ENCODE assay signal across 8 cellular contexts in the genomic region with DNA sequence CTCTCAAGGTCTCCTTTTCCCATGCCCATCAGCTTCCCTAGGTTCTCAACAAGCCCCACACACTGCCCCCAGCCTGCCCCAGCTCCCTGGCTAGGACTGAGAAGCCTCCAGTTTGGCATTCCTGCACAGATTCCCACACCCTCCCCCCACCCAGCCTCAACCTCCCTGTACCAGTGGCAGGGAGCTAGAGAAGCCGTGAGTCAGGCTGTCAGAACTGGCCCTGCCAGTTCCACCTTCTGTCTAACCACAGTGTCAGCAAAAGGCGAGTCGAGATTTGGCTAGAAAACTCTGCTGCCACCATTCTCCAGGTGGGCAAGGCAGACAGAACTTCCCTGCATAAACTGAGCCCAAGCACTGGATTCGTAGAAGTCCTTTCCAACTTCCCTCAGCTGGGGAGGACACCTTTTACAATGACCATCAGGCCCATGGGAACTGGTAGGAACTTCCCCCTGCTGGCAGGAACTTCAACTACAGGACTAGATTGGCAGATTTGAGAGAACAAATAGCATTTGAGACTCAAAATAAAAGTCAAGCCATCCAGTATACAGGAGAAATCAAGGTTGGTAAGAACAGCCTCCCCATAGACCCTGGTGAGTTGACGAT. TPM values are rescaled to one million over a fixed set of nuclear protein-coding genes. Genes with fewer than 3 reads are reported as not detected.
DNase-seq lines count a peak whose midpoint lies in the region; ATAC-seq, FAIRE-seq and TF ChIP-seq lines count a peak whose summit lies in the region.

No MANE protein-coding gene starts in this region.

- H3K27ac ChIP-seq in GM12878 (ENCODE audit: control insufficient read depth, insufficient read depth) (no peak overlapping the region), vagina (peak overlapping the region; percentile 61)

- SMC1A ChIA-PET in GM12878 (lab: Charles Lee; ENCODE audit: uncharacterized antibody, unreplicated experiment), result interaction anchor here (1.5 to 2.8 kb wide), 2 partner anchors 35 to 38 kb away, joined by 3 to 11 read pairs; no protein-coding TSS in a partner anchor

- intact Hi-C loops in GM12878 (cut with micrococcal nuclease; ENCODE audit: unreplicated experiment), result loop anchor here (2.0 to 5.0 kb wide), 2 partner anchors 60 to 94 kb away; no protein-coding TSS in a partner anchor
- intact Hi-C loops in vagina (cut with DNase I), result no loop called here

- H3K9me3 ChIP-seq in GM12878 (replicated peaks; ENCODE audit: control insufficient read depth, insufficient read depth, low read length) (no peaks in the 10 kb centered on the region; the same call in 2 of the 3 replicates), vagina (no peaks in the 10 kb centered on the region)

- CTCF ChIA-PET in GM12878 (lab: Yijun Ruan, JAX), result interaction anchor here (0.9 to 4.8 kb wide), 12 partner anchors 10 to 166 kb away, joined by 3 to 46 read pairs (median 8); no protein-coding TSS in a partner anchor

- H3K27me3 ChIP-seq in GM12878 (replicated peaks in 1 of 2; ENCODE audit: control insufficient read depth in 2 of 2, insufficient read depth in 2 of 2, low read length in 1 of 2) (peaks cover 0 to 1% of the 10 kb centered on the region in 2 experiments; a peak in 2 of 4 replicates), vagina (no peaks in the 10 kb centered on the region)

- H3K79me2 ChIP-seq in GM12878 (ENCODE audit: control insufficient read depth, insufficient read depth, low read length), result no peaks in the 10 kb centered on the region

- POLR2A ChIA-PET in GM12878 (lab: Charles Lee), result interaction anchor here (0.9 kb wide), 1 partner anchor 9 kb away, joined by 3 read pairs; no protein-coding TSS in a partner anchor

- 9% methylated on average over 5 of the region's 5 CpGs for WGBS in GM12878 (ENCODE audit: insufficient coverage, insufficient replicate concordance, low lambda C conversion rate, missing lambda C conversion rate)

- BruUV-seq in GM12878 (replicated peaks; lab: Mats Ljungman, UMichigan), result no TSS peak

- FAIRE-seq in GM12878 (lab: Jason Lieb, UNC), result peak; percentile 86

- no peak overlapping the region for H3K4me3 ChIP-seq in NB4 (ENCODE audit: low read depth, low read length)
- H3K4me3 ChIP-seq in GM12878, result no peak overlapping the region
- H3K4me3 ChIP-seq in vagina, result no peak overlapping the region

- H2AFZ ChIP-seq in GM12878 (ENCODE audit: control insufficient read depth, low read depth, low read length), result no peak overlapping the region

- peak; percentile 55 for ATAC-seq in GM12878
- ATAC-seq in HG03442 (IDR thresholded peaks at IDR 0.05; ENCODE audit: unreplicated experiment), result no peak

- peak; percentile 49 for DNase-seq in NCI-H510A treated with DMSO at 0.1 percent for 48 hours (lab: John Stamatoyannopoulos, UW)
- DNase-seq in NCI-H510A (lab: John Stamatoyannopoulos, UW), result no peak
- peak; percentile 48 for DNase-seq in NB4 (ENCODE audit: low read depth)
- no peak for DNase-seq in GM12878 (ENCODE audit: low read depth, low spot score)
- peak; percentile 36 for DNase-seq in inferior parietal cortex (ENCODE audit: extremely low spot score)
- no peak for DNase-seq in vagina (ENCODE audit: extremely low spot score in 2 of 2)
- DNase-seq in amniotic stem cell (lab: John Stamatoyannopoulos, UW), result no peak

- no peaks in the 10 kb centered on the region for H4K20me1 ChIP-seq in GM12878 (ENCODE audit: control insufficient read depth, insufficient read depth)

- no peaks in the 10 kb centered on the region for H3K36me3 ChIP-seq in GM12878 (ENCODE audit: control insufficient read depth in 2 of 2, insufficient read depth in 2 of 2, low read length in 1 of 2)
- no peaks in the 10 kb centered on the region for H3K36me3 ChIP-seq in vagina

- TF ChIP-seq EP300 in GM12878 (IDR thresholded peaks at IDR 0.05; ENCODE audit: borderline replicate concordance in 1 of 2, control insufficient read depth in 1 of 2, low read depth in 2 of 2, low read length in 2 of 2), result no peak

- H3K9ac ChIP-seq in GM12878 (ENCODE audit: control insufficient read depth, insufficient read depth, low read length), result no peak overlapping the region

- no peak for TF ChIP-seq RAD21 in GM12878 (IDR thresholded peaks at IDR 0.05; ENCODE audit: insufficient read depth, low read depth, low read length)

- in situ Hi-C loops in GM12878 (cut with MboI), result no loop called here

- TF ChIP-seq CTCF in NB4 (IDR thresholded peaks at IDR 0.05; ENCODE audit: low read depth, low read length) (peak; percentile 64), GM12878 (IDR thresholded peaks at IDR 0.05 in 2 of 3, conservative IDR thresholded peaks at IDR 0.05 in 1 of 3; ENCODE audit: control insufficient read depth in 2 of 3, extremely low read depth in 1 of 3, insufficient read depth in 1 of 3, low read depth in 3 of 3, low read length in 3 of 3) (peak; percentile 35 to 59 (median 57)), vagina (IDR thresholded peaks at IDR 0.05) (peak in 2 of 3 experiments; percentile 26 to 36)

- H3K4me1 ChIP-seq in GM12878 (ENCODE audit: control insufficient read depth, insufficient read depth, low read length) (no peaks in the 10 kb centered on the region), vagina (peaks cover 7% of the 10 kb centered on the region)

- no peak overlapping the region for H3K4me2 ChIP-seq in GM12878 (ENCODE audit: control insufficient read depth, insufficient read depth)

- TF ChIP-seq POLR2A in NB4 (IDR thresholded peaks at IDR 0.05; ENCODE audit: extremely low read depth, insufficient read length), result no peak
- no peak for TF ChIP-seq POLR2A in GM12878 (IDR thresholded peaks at IDR 0.05; ENCODE audit: low read depth, low read length)
- TF ChIP-seq POLR2A in vagina (IDR thresholded peaks at IDR 0.05), result no peak

- RAD21 ChIA-PET in GM12878 (lab: Charles Lee; ENCODE audit: unreplicated experiment), result interaction anchor here (0.6 to 4.4 kb wide), 8 partner anchors 14 to 375 kb away, joined by 3 to 19 read pairs (median 4); no protein-coding TSS in a partner anchor

TF ChIP-seq in GM12878, 131 proteins besides CTCF, POLR2A, EP300 and RAD21:
- peak; percentile 23; the same call in 1 of the 2 replicates for TF ChIP-seq SMC3 (IDR thresholded peaks at IDR 0.05; ENCODE audit: borderline replicate concordance, low read length)
- TF ChIP-seq, protein P1, sequence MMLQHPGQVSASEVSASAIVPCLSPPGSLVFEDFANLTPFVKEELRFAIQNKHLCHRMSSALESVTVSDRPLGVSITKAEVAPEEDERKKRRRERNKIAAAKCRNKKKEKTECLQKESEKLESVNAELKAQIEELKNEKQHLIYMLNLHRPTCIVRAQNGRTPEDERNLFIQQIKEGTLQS (IDR thresholded peaks at IDR 0.05; ENCODE audit: borderline replicate concordance, extremely low read depth, low read depth, low read length), result no peak
TF ChIP-seq in GM12878: peak in this region for 1.

RNA-seq across cellular contexts. Expression of a gene that starts 31.0 kb away (rescaled TPM):
- total RNA-seq in GM12878 (2013; cell fraction: nucleolus; rRNA removed), result not detected in 2 replicates
- total RNA-seq in GM12878 (2014; rRNA removed) (not detected in 2 replicates), GM12878 (2014; rRNA removed; fragmentation: Illumina TruSeq; extraction: Trizol) (not detected in 2 replicates), GM12878 (2021) (not detected in 2 replicates), vagina (9.8 TPM)
- not detected for polyA plus RNA-seq in GM12878 (2011; ENCODE audit: low read depth)
- polyA plus RNA-seq in GM12878 (2011; rRNA removed) (not detected in 2 replicates), GM12878 (2014; fragmentation: Illumina TruSeq; extraction: Trizol) (not detected in 2 replicates), GM12878 (2014; fragmentation: Nextera tagmentation; extraction: Ambion mirVana) (not detected), GM12878 (2014; rRNA removed) (not detected in 2 replicates), GM12878 (2016; fragmentation: Nextera tagmentation; extraction: Ambion mirVana) (1 to 10 TPM in 1 of 2 experiments, not detected in 1; 2.2 TPM)
- not detected in 2 replicates for polyA plus RNA-seq in GM12878 (2011; cell fraction: cytosol; rRNA removed)
- polyA plus RNA-seq in GM12878 (2011; cell fraction: nucleus; rRNA removed), result not detected in 2 replicates
- not detected in 2 replicates for polyA plus RNA-seq in GM12878 (2012)
- polyA minus RNA-seq in GM12878 (2011; rRNA and poly(A)+ RNA removed), result not detected in 2 replicates
- polyA minus RNA-seq in GM12878 (2011; cell fraction: cytosol; rRNA and poly(A)+ RNA removed), result not detected in 2 replicates
- 0.19 TPM in 1 of 2 replicates, not detected in the other for polyA minus RNA-seq in GM12878 (2011; cell fraction: nucleus; rRNA and poly(A)+ RNA removed)

RNA-seq across cellular contexts. Expression of a gene that starts 52.7 kb away (rescaled TPM):
- 0.40 and 0.91 TPM in 2 replicates for total RNA-seq in GM12878 (2013; cell fraction: nucleolus; rRNA removed)
- total RNA-seq in GM12878 (2014; rRNA removed) (0.22 and 0.40 TPM in 2 replicates), GM12878 (2014; rRNA removed; fragmentation: Illumina TruSeq; extraction: Trizol) (0.18 and 0.40 TPM in 2 replicates), GM12878 (2021) (0.26 and 0.53 TPM in 2 replicates), vagina (91.8 TPM)
- polyA plus RNA-seq in GM12878 (2011; ENCODE audit: low read depth), result 0.33 TPM
- polyA plus RNA-seq in GM12878 (2011; rRNA removed) (0.05 TPM in 1 of 2 replicates, not detected in the other), GM12878 (2014; fragmentation: Illumina TruSeq; extraction: Trizol) (0.11 and 0.48 TPM in 2 replicates), GM12878 (2014; fragmentation: Nextera tagmentation; extraction: Ambion mirVana) (not detected), GM12878 (2014; rRNA removed) (0.32 and 0.80 TPM in 2 replicates), GM12878 (2016; fragmentation: Nextera tagmentation; extraction: Ambion mirVana) (under 1 TPM in 1 of 2 experiments, not detected in 1; 0.16 TPM)
- 0.09 TPM in 1 of 2 replicates, not detected in the other for polyA plus RNA-seq in GM12878 (2011; cell fraction: cytosol; rRNA removed)
- polyA plus RNA-seq in GM12878 (2011; cell fraction: nucleus; rRNA removed), result 0.07 TPM in 1 of 2 replicates, not detected in the other
- 0.31 and 0.77 TPM in 2 replicates for polyA plus RNA-seq in GM12878 (2012)
- polyA minus RNA-seq in GM12878 (2011; rRNA and poly(A)+ RNA removed), result not detected in 2 replicates
- not detected in 2 replicates for polyA minus RNA-seq in GM12878 (2011; cell fraction: cytosol; rRNA and poly(A)+ RNA removed)
- polyA minus RNA-seq in GM12878 (2011; cell fraction: nucleus; rRNA and poly(A)+ RNA removed), result not detected in 2 replicates

Comparison
In these comparisons a context has a peak if more than half of its experiments do, and no peak if none do; other contexts are left out.
1. DNase-seq: peak in NCI-H510A treated with DMSO at 0.1 percent for 48 hours (single experiment), NB4 (single experiment) and inferior parietal cortex (single experiment); none in NCI-H510A (single experiment), GM12878 (single experiment), vagina (0 of 2) and amniotic stem cell (single experiment).
2. RNA of a gene that starts 52.7 kb away (total RNA-seq): 91.8 TPM in vagina (single experiment); 0.18 to 0.91 TPM in GM12878; every median in the first group is over 10 times any median in the second.
3. Peak in every context shown above with its lines, with median percentiles within 50 percentile points of each other: CTCF ChIP-seq.